Comparison of ENCODE assay signal across 8 cellular contexts in the genomic region with DNA sequence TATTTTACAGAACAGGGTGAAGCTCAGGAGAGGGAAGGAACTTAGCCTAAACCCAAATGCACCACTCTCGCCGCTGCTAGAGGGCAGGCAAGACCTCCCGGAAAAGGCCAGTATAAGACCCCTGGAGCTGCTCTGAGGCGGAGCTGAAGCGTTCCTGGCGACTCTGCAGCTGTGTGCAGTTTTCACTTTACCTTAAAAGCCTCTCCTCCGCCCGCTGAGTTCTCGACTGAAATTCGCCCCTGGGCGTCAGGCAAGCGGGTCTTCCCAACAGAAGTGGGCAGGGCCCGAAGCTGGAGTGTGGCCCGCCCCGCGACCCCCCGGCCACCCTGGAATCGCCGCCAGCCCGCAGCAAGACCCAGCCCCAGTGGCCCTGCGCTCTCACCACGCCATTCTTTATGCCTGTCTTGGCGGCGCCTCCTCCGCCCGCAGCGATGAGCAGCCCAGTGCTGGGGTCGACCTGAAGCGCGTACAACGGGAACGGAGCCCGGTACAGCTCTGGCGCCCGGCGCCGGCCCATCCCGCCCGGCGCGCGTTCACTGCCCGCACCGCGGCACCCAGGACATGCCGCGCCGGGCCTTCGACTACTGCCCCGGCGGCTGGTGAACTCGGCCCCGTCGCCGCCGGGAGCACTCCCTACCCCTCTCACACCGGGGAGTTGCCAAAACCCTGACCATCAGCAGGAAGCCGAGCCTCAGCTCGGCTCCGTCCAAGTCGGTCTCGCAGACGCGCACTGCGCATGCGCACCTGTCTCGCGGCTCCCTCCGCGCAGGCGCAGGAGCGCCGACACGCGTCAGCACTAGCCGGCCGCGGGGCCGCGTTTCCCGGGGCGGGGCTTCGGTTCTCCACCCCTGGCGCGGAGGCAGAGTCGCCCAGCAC. TPM values are rescaled to one million over a fixed set of nuclear protein-coding genes. Genes with fewer than 3 reads are reported as not detected.
DNase-seq lines count a peak whose midpoint lies in the region; ATAC-seq and TF ChIP-seq lines count a peak whose summit lies in the region.

Gene PREB (minus strand): TSS at position 732 of the 876 bp plus-strand sequence. CDS start 215 bp downstream, at position 517.

- POLR2A ChIA-PET in AG04450 (lab: Yijun Ruan, JAX) (interaction anchor here (1.0 to 1.3 kb wide), 7 partner anchors 10 to 295 kb away, joined by 3 to 6 read pairs (median 4); partner anchors contain the start of genes ABHD1, ATRAID and SLC5A6), activated B cell treated with CpG ODN at 0.5 μM for 24 hours (lab: Charles Lee) (interaction anchor here (0.6 to 3.0 kb wide), 15 partner anchors 10 to 295 kb away, joined by 3 to 32 read pairs (median 5); partner anchors contain the start of genes ABHD1, AGBL5, ATRAID and KHK)

- no peaks in the 10 kb centered on the region for H3K9me3 Mint-ChIP-seq in activated B cell treated with CpG ODN at 0.5 μM for 24 hours

- CTCF ChIA-PET in AG04450 (lab: Charles Lee) (interaction anchor here (0.7 to 3.3 kb wide), 14 partner anchors 10 to 169 kb away, joined by 3 to 49 read pairs (median 4); partner anchors contain the start of gene ABHD1), activated B cell treated with CpG ODN at 0.5 μM for 24 hours (lab: Charles Lee) (interaction anchor here (0.6 to 2.8 kb wide), 7 partner anchors 10 to 228 kb away, joined by 3 to 10 read pairs (median 4); partner anchors contain the start of gene ABHD1)

- intact Hi-C loops in activated B cell treated with CpG ODN at 0.5 μM for 24 hours (cut with micrococcal nuclease): loop anchor here (1.0 to 2.0 kb wide), 9 partner anchors 11 to 102 kb away; partner anchors contain the start of genes ABHD1, AGBL5, ATRAID and CAD

- peak; percentile 87 for DNase-seq in AG04450 (ENCODE audit: low read depth, low spot score)
- peak; percentile 99 for DNase-seq in NCI-H345 (lab: John Stamatoyannopoulos, UW)
- peak; percentile 99 for DNase-seq in activated B cell treated with CpG ODN at 0.5 μM for 24 hours
- DNase-seq in caudate nucleus (lab: John Stamatoyannopoulos, UW): peak in 60 of 61 donors; percentile 62 to 98 (median 93)
- peak; percentile 99 for DNase-seq in inferior parietal cortex (ENCODE audit: extremely low spot score)
- DNase-seq in stimulated activated CD4-positive, alpha-beta T cell treated with anti-CD3 and anti-CD28 coated beads, Interleukin-12 subunit alpha, Interleukin-12 subunit beta, amount 100 ng/mL, for 24 hours (ENCODE audit: low read depth in 2 of 2): peak; percentile 94 to 98

- H3K27ac ChIP-seq in AG04450 (ENCODE audit: low read depth, low read length): no peak within 1 kb of the TSS
- H3K27ac ChIP-seq in caudate nucleus (ENCODE audit: low read depth, low read length): peak within 1 kb of the TSS; percentile 71

- H3K9me3 ChIP-seq in AG04450 (ENCODE audit: control insufficient read depth, insufficient read depth, low read length): peaks cover 3% of the 10 kb centered on the region; the same call in 1 of the 2 replicates

- peaks cover 11% of the 10 kb centered on the region for H3K27me3 ChIP-seq in AG04450 (ENCODE audit: control insufficient read depth, insufficient read depth, low read length)

- H3K36me3 Mint-ChIP-seq in activated B cell treated with CpG ODN at 0.5 μM for 24 hours (ENCODE audit: low read depth): peaks cover 37% of the 10 kb centered on the region

- H3K27me3 Mint-ChIP-seq in activated B cell treated with CpG ODN at 0.5 μM for 24 hours: no peaks in the 10 kb centered on the region

- peak within 1 kb of the TSS; percentile 94 for H3K4me3 ChIP-seq in AG04450 (ENCODE audit: low read depth, low read length)

- peak within 1 kb of the TSS; percentile 90 for H3K27ac Mint-ChIP-seq in activated B cell treated with CpG ODN at 0.5 μM for 24 hours

- ATAC-seq in GM18909 (IDR thresholded peaks at IDR 0.05; ENCODE audit: poor library complexity, unreplicated experiment) (peak; percentile 78), HG03175 (IDR thresholded peaks at IDR 0.05; ENCODE audit: unreplicated experiment) (peak; percentile 89), activated B cell treated with CpG ODN at 0.5 μM for 24 hours (ENCODE audit: low read depth) (peak; percentile 99)

- H3K4me3 Mint-ChIP-seq in activated B cell treated with CpG ODN at 0.5 μM for 24 hours: peak within 1 kb of the TSS; percentile 95

- peak; percentile 64 for TF ChIP-seq CTCF in AG04450 (IDR thresholded peaks at IDR 0.05; ENCODE audit: low read depth, low read length)
- TF ChIP-seq CTCF in activated B cell treated with CpG ODN at 0.5 μM for 24 hours (IDR thresholded peaks at IDR 0.05): no peak

- peaks cover 20% of the 10 kb centered on the region for H3K4me1 Mint-ChIP-seq in activated B cell treated with CpG ODN at 0.5 μM for 24 hours

RNA-seq across cellular contexts. Expression of gene PREB, which starts in this region (rescaled TPM):
- 44.9 and 57.3 TPM in 2 replicates for polyA plus RNA-seq in AG04450 (2011; rRNA removed)
- polyA minus RNA-seq in AG04450 (2011; rRNA and poly(A)+ RNA removed): 38.7 and 46.8 TPM in 2 replicates
- total RNA-seq in activated B cell treated with CpG ODN at 0.5 μM for 24 hours: 38.6 and 38.7 TPM in 2 replicates
